ENCODE assay signal across 7 cellular contexts in the genomic region with DNA sequence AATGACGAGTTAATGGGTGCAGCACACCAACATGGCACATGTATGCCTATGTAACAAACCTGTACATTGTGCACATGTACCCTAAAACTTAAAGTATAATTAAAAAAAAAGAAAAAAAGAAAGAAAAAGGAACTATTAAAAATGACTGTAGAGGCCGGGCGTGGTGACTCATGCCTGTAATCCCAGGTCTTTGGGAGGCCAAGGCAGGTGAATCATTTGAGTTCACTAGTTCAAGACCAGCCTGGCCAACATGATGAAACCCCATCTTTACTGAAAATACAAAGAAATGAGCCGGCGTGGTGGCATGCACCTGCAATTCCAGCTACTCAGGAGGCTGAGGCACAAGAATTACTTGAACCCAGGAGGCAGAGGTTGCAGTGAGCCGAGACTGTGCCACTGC.
DNase-seq lines count a peak whose midpoint lies in the region; ATAC-seq, FAIRE-seq and TF ChIP-seq lines count a peak whose summit lies in the region.
"Not testable (repeated sequence)": the region's sequence is repeated elsewhere in the genome, so short reads cannot be mapped to it uniquely, and the experiment has no call there.

No MANE protein-coding gene starts in this region.

- not testable (repeated sequence) for TF ChIP-seq POLR2A in H1 (IDR thresholded peaks at IDR 0.05; ENCODE audit: control extremely low read depth in 1 of 2, low read depth in 2 of 2, low read length in 2 of 2)

- not testable (repeated sequence) for H3K4me3 Mint-ChIP-seq in CD14-positive monocyte, HFFc6, natural killer cell

- H3K27ac ChIP-seq in H1 (ENCODE audit: low read depth, low read length) = not testable (repeated sequence)

- H3K56ac ChIP-seq in H1 (replicated peaks; ENCODE audit: insufficient read length, low read depth, low read length) = not testable (repeated sequence)

- not testable (repeated sequence) for H2BK5ac ChIP-seq in H1 (ENCODE audit: low read depth, low read length)

- not testable (repeated sequence) for H3K4me1 ChIP-seq in H1 (replicated peaks in 1 of 4; ENCODE audit: control insufficient read depth in 3 of 4, insufficient read depth in 4 of 4, low read length in 3 of 4)

- H4K5ac ChIP-seq in H1 (ENCODE audit: insufficient read length, low read depth, low read length) = not testable (repeated sequence)

- intact Hi-C loops in CD14-positive monocyte (cut with micrococcal nuclease); natural killer cell (cut with micrococcal nuclease): not testable (repeated sequence)

- POLR2A ChIA-PET in H1 (lab: Charles Lee; ENCODE audit: partially characterized antibody) = not testable (repeated sequence)

- not testable (repeated sequence) for FAIRE-seq in H1 (lab: Jason Lieb, UNC)

- H3K79me1 ChIP-seq in H1 (ENCODE audit: low read depth, low read length) = not testable (repeated sequence)

- peaks cover 16 to 19% of the 10 kb centered on the region in 2 donors for H3K36me3 Mint-ChIP-seq in CD14-positive monocyte
- not testable (repeated sequence) for H3K36me3 Mint-ChIP-seq in HFFc6 (ENCODE audit: low read depth); natural killer cell

- H2AFZ ChIP-seq in H1 (ENCODE audit: low read length) = not testable (repeated sequence)

- WGBS in H1 (ENCODE audit: extremely low coverage in 1 of 2, insufficient coverage in 1 of 2, insufficient read length in 1 of 2, insufficient replicate concordance in 2 of 2, low coverage in 1 of 2, low lambda C conversion rate in 2 of 2, missing lambda C conversion rate in 1 of 2), 2 experiments = 87% methylated on average over 6 of the region's 6 CpGs; no CpG with 5 or more reads in 1 of the 2 experiments

- H3K27ac Mint-ChIP-seq in CD14-positive monocyte (peak overlapping the region; percentile 36 to 85 (median 76)), natural killer cell (peak overlapping the region; percentile 54)
- H3K27ac Mint-ChIP-seq in HFFc6 = not testable (repeated sequence)

- not testable (repeated sequence) for H3K9me3 ChIP-seq in H1 (ENCODE audit: insufficient read depth in 2 of 2, low read depth in 1 of 2, low read length in 1 of 2)

- H3K9ac ChIP-seq in H1 (replicated peaks in 1 of 4; ENCODE audit: extremely low read depth in 1 of 4, low read depth in 3 of 4, low read length in 3 of 4) = not testable (repeated sequence)

- not testable (repeated sequence) for TF ChIP-seq CTCF in CD14-positive monocyte (IDR thresholded peaks at IDR 0.05); HFFc6 (IDR thresholded peaks at IDR 0.05); H1 (IDR thresholded peaks at IDR 0.05; ENCODE audit: control extremely low read depth in 1 of 3, insufficient read depth in 1 of 3, low read depth in 1 of 3, low read length in 3 of 3); natural killer cell (IDR thresholded peaks at IDR 0.05)

- ATAC-seq in natural killer cell = not testable (repeated sequence)

- not testable (repeated sequence) for H4K91ac ChIP-seq in H1 (replicated peaks; ENCODE audit: insufficient read length, low read length)

- H2BK15ac ChIP-seq in H1 (ENCODE audit: low read length) = not testable (repeated sequence)

- not testable (repeated sequence) for H2AK5ac ChIP-seq in H1 (ENCODE audit: low read depth, low read length)

- H3K4me1 Mint-ChIP-seq in CD14-positive monocyte = peaks cover 72% of the 10 kb centered on the region
- peaks cover 31% of the 10 kb centered on the region for H3K4me1 Mint-ChIP-seq in HFFc6 (ENCODE audit: low read depth)
- peaks cover 74 to 77% of the 10 kb centered on the region in 2 donors for H3K4me1 Mint-ChIP-seq in natural killer cell

- CTCF ChIA-PET in H1 (lab: Charles Lee; ENCODE audit: partially characterized antibody) = not testable (repeated sequence)

- not testable (repeated sequence) for H2BK120ac ChIP-seq in H1 (replicated peaks; ENCODE audit: low read depth, low read length)

- not testable (repeated sequence) for TF ChIP-seq RAD21 in H1 (IDR thresholded peaks at IDR 0.05 in 1 of 2, conservative IDR thresholded peaks at IDR 0.05 in 1 of 2; ENCODE audit: low read depth in 2 of 2, low read length in 2 of 2)

- not testable (repeated sequence) for H3K18ac ChIP-seq in H1 (ENCODE audit: extremely low read depth, low read length)

- not testable (repeated sequence) for H3K23me2 ChIP-seq in H1 (ENCODE audit: low read depth, low read length)

- not testable (repeated sequence) for TF ChIP-seq EP300 in H1 (IDR thresholded peaks at IDR 0.05; ENCODE audit: borderline replicate concordance in 1 of 2, low read depth in 2 of 2, low read length in 2 of 2)

- not testable (repeated sequence) for H2BK12ac ChIP-seq in H1 (ENCODE audit: low read depth, low read length)

- H3K27me3 Mint-ChIP-seq in CD14-positive monocyte (ENCODE audit: low read depth in 3 of 3); natural killer cell (ENCODE audit: low read depth in 2 of 2): not testable (repeated sequence)
- H3K27me3 Mint-ChIP-seq in HFFc6 (ENCODE audit: insufficient read depth) = peaks cover 12% of the 10 kb centered on the region

- H3K4me3 ChIP-seq in H1 (ENCODE audit: extremely low read depth in 1 of 4, insufficient read depth in 2 of 4, low read depth in 3 of 4, low read length in 4 of 4) = not testable (repeated sequence)

- H3K79me2 ChIP-seq in H1 (ENCODE audit: control insufficient read depth in 1 of 2, insufficient read depth in 2 of 2, low read length in 2 of 2) = not testable (repeated sequence)

- not testable (repeated sequence) for H3K36me3 ChIP-seq in H1 (ENCODE audit: control insufficient read depth in 2 of 4, insufficient read depth in 4 of 4, low read length in 3 of 4)

- H3K4ac ChIP-seq in H1 (replicated peaks; ENCODE audit: insufficient read length, low read depth, low read length) = not testable (repeated sequence)

- not testable (repeated sequence) for H3K14ac ChIP-seq in H1 (ENCODE audit: insufficient read length)

- DNase-seq in CD14-positive monocyte (ENCODE audit: low spot score) = peak; percentile 71
- peak; percentile 47 for DNase-seq in HFFc6
- peak; percentile 71 for DNase-seq in MV-4-11 (lab: John Stamatoyannopoulos, UW)
- DNase-seq in RKO (ENCODE audit: low spot score) = peak; percentile 20
- DNase-seq in activated CD4-positive, alpha-beta T cell treated with anti-CD3 and anti-CD28 coated beads, Interleukin-2, amount 50 U/mL, for 4 hours = peak; percentile 6 to 7
- DNase-seq in H1 (ENCODE audit: low read depth in 1 of 2, low spot score in 2 of 2); natural killer cell: not testable (repeated sequence)

- H3K27me3 ChIP-seq in H1 (replicated peaks in 1 of 4; ENCODE audit: control insufficient read depth in 3 of 4, extremely low read depth in 1 of 4, insufficient read depth in 3 of 4, low read length in 3 of 4) = not testable (repeated sequence)

- H4K20me1 ChIP-seq in H1 (replicated peaks in 1 of 2; ENCODE audit: control insufficient read depth in 1 of 2, insufficient read depth in 2 of 2, low read length in 2 of 2) = not testable (repeated sequence)

- not testable (repeated sequence) for H3K9me3 Mint-ChIP-seq in CD14-positive monocyte, HFFc6, natural killer cell

- H3K23ac ChIP-seq in H1 (ENCODE audit: insufficient read length) = not testable (repeated sequence)

- H4K8ac ChIP-seq in H1 (ENCODE audit: extremely low read depth, insufficient read depth, low read length) = 0 out of 2 replicates have a peak overlapping the region, but pooled peaks have one; percentile 5

- not testable (repeated sequence) for H2BK20ac ChIP-seq in H1 (ENCODE audit: low read length)

- not testable (repeated sequence) for H3K4me2 ChIP-seq in H1 (ENCODE audit: insufficient read depth in 1 of 2, low read depth in 2 of 2, low read length in 2 of 2)
